24 cellular contexts compared by ENCODE assay signal in the genomic region with DNA sequence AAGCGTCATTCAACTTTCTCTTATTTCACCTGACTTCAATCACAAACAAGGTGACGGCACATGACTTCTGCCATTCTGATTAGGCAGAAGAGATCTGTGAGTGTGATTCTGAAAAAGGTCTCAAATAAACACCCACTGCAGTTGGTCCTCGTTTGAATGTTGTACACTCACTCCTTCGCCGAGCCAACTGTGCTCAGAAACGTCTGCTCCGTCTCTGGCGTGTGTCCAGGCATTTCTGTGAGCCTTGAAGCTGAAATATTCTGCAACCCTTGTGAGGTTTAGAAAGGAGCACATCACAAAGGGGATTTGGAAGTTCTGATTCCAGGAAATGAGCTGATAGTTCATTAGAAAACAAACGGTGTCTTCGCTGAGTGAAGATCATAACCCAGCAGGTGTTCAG.
DNase-seq lines count a peak whose midpoint lies in the region; ATAC-seq and TF ChIP-seq lines count a peak whose summit lies in the region.
"Had no signal": no experiment of that assay in that cellular context is flagged by ENCODE, and none has a peak within 500 bp of the region (broad histone marks: within the 10 kb centered on the region; RNA-seq: fewer than 3 reads in every experiment).

No MANE protein-coding gene starts in this region.

- peak overlapping the region; percentile 54 for H2AFZ ChIP-seq in neuronal stem cell (ENCODE audit: low read length)
- H2AFZ ChIP-seq: hepatocyte had no signal

- H3K4me3 ChIP-seq in dorsolateral prefrontal cortex (no peak overlapping the region), neuronal stem cell (ENCODE audit: low read length in 2 of 2) (no peak overlapping the region)
- H3K4me3 ChIP-seq: hepatocyte, smooth muscle cell, upper lobe of right lung had no signal

- H3K4me1 Mint-ChIP-seq in activated T-cell treated with anti-CD3 and anti-CD28 coated beads, Interleukin-2, amount 50 U/mL, for 72 hours (ENCODE audit: low read depth): no peaks in the 10 kb centered on the region
- H3K4me1 Mint-ChIP-seq: naive thymus-derived CD4-positive, alpha-beta T cell; stimulated activated naive CD8-positive, alpha-beta T cell treated with anti-CD3 and anti-CD28 coated beads, Interleukin-15, amount 100 ng/mL, for 72 hours had no signal

- no peak overlapping the region for H2BK15ac ChIP-seq in neuronal stem cell (ENCODE audit: low read length)

- no peaks in the 10 kb centered on the region for H3K27me3 Mint-ChIP-seq in activated T-cell treated with anti-CD3 and anti-CD28 coated beads, Interleukin-2, amount 50 U/mL, for 72 hours (ENCODE audit: low read depth)
- H3K27me3 Mint-ChIP-seq: progenitor cell of endocrine pancreas; stimulated activated naive CD8-positive, alpha-beta T cell treated with anti-CD3 and anti-CD28 coated beads, Interleukin-15, amount 100 ng/mL, for 72 hours had no signal

- no peaks in the 10 kb centered on the region for H3K9me3 Mint-ChIP-seq in activated T-cell treated with anti-CD3 and anti-CD28 coated beads, Interleukin-2, amount 50 U/mL, for 72 hours

- peaks cover 6 to 16% of the 10 kb centered on the region in 2 donors for H3K4me1 ChIP-seq in neuronal stem cell (ENCODE audit: control insufficient read depth in 2 of 2, insufficient read depth in 1 of 2, low read depth in 1 of 2, low read length in 2 of 2)
- H3K4me1 ChIP-seq: BE2C, upper lobe of right lung had no signal

- no peak overlapping the region for H3K18ac ChIP-seq in neuronal stem cell (ENCODE audit: low read length)

- no peak overlapping the region for H3K4ac ChIP-seq in neuronal stem cell (ENCODE audit: low read length)

- TF ChIP-seq CTCF in dorsolateral prefrontal cortex (IDR thresholded peaks at IDR 0.05 in 54 of 56, conservative IDR thresholded peaks at IDR 0.05 in 2 of 56; ENCODE audit: low read depth in 1 of 56, partially characterized antibody in 56 of 56): no peak

- no peak overlapping the region for H3K4me3 Mint-ChIP-seq in activated T-cell treated with anti-CD3 and anti-CD28 coated beads, Interleukin-2, amount 50 U/mL, for 72 hours
- H3K4me3 Mint-ChIP-seq: activated naive CD8-positive, alpha-beta T cell; naive thymus-derived CD4-positive, alpha-beta T cell; stimulated activated naive CD8-positive, alpha-beta T cell treated with anti-CD3 and anti-CD28 coated beads, Interleukin-15, amount 100 ng/mL, for 72 hours had no signal

- no peak overlapping the region for H3K27ac Mint-ChIP-seq in activated T-cell treated with anti-CD3 and anti-CD28 coated beads, Interleukin-2, amount 50 U/mL, for 72 hours
- H3K27ac Mint-ChIP-seq: activated naive CD8-positive, alpha-beta T cell; naive thymus-derived CD4-positive, alpha-beta T cell; progenitor cell of endocrine pancreas; stimulated activated naive CD8-positive, alpha-beta T cell treated with anti-CD3 and anti-CD28 coated beads, Interleukin-15, amount 100 ng/mL, for 72 hours had no signal

- no peak overlapping the region for H3K9ac ChIP-seq in neuronal stem cell (ENCODE audit: low read depth, low read length, poor library complexity)
- H3K9ac ChIP-seq: SK-N-SH had no signal

- H2BK120ac ChIP-seq in neuronal stem cell (ENCODE audit: low read depth, low read length): no peak overlapping the region

- ATAC-seq in activated T-cell treated with anti-CD3 and anti-CD28 coated beads, Interleukin-2, amount 50 U/mL, for 72 hours (replicated peaks in 1 of 2): no peak
- ATAC-seq: naive thymus-derived CD4-positive, alpha-beta T cell; PC-3; stimulated activated naive CD8-positive, alpha-beta T cell treated with anti-CD3 and anti-CD28 coated beads, Interleukin-15, amount 100 ng/mL, for 72 hours; upper lobe of right lung had no signal

- H4K8ac ChIP-seq in neuronal stem cell (ENCODE audit: low read depth, low read length): no peak overlapping the region

- peak; percentile 41 for DNase-seq in NCI-H1092 treated with DMSO at 0.1 percent for 48 hours (lab: John Stamatoyannopoulos, UW)
- DNase-seq in NCI-H1092 (lab: John Stamatoyannopoulos, UW): no peak
- peak; percentile 8 to 73 (median 50) for DNase-seq in dorsolateral prefrontal cortex
- DNase-seq in neuronal stem cell (ENCODE audit: low spot score): no peak
- no peak for DNase-seq in D341Med (ENCODE audit: low spot score)
- no peak for DNase-seq in activated T-cell treated with anti-CD3 and anti-CD28 coated beads, Interleukin-2, amount 50 U/mL, for 72 hours
- DNase-seq in hepatic stellate cell (ENCODE audit: low spot score): no peak
- DNase-seq: 8988T; BE2C; GDM1; HCEC 1CT; islet precursor cell; naive thymus-derived CD4-positive, alpha-beta T cell; PC-3; SK-N-SH; stimulated activated CD4-positive, alpha-beta T cell treated with anti-CD3 and anti-CD28 coated beads, Interleukin-4, amount 100 ng/mL, for 1 hour; stimulated activated naive CD8-positive, alpha-beta T cell treated with anti-CD3 and anti-CD28 coated beads, Interleukin-15, amount 100 ng/mL, for 72 hours; T-helper 9 cell; upper lobe of right lung had no signal

- H3K27ac ChIP-seq in KOPT-K1 (ENCODE audit: low read depth, low read length, poor library complexity, severe bottlenecking) (peak overlapping the region; percentile 56), dorsolateral prefrontal cortex (no peak overlapping the region), neuronal stem cell (replicated peaks; ENCODE audit: low read length) (no peak overlapping the region)
- H3K27ac ChIP-seq: hepatocyte, upper lobe of right lung had no signal

- H3K27me3 ChIP-seq in dorsolateral prefrontal cortex (peaks cover 0 to 16% (median 0%) of the 10 kb centered on the region in 45 donors), neuronal stem cell (ENCODE audit: control insufficient read depth in 3 of 3, insufficient read depth in 3 of 3, low read depth in 1 of 3, low read length in 3 of 3) (no peaks in the 10 kb centered on the region)
- H3K27me3 ChIP-seq: BE2C, hepatocyte, upper lobe of right lung had no signal

- no peak overlapping the region for H4K91ac ChIP-seq in neuronal stem cell (ENCODE audit: low read depth, low read length, poor library complexity)

- no peaks in the 10 kb centered on the region for H3K36me3 ChIP-seq in KOPT-K1 (ENCODE audit: insufficient read depth, low read length)
- H3K36me3 ChIP-seq in neuronal stem cell (replicated peaks in 1 of 2; ENCODE audit: control insufficient read depth in 2 of 2, insufficient read depth in 2 of 2, low read length in 2 of 2): no peaks in the 10 kb centered on the region
- H3K36me3 ChIP-seq: BE2C, upper lobe of right lung had no signal

- no peaks in the 10 kb centered on the region for H3K36me3 Mint-ChIP-seq in activated T-cell treated with anti-CD3 and anti-CD28 coated beads, Interleukin-2, amount 50 U/mL, for 72 hours (ENCODE audit: insufficient read depth in 2 of 2)
- H3K36me3 Mint-ChIP-seq: activated naive CD8-positive, alpha-beta T cell; naive thymus-derived CD4-positive, alpha-beta T cell had no signal

- WGBS in neuronal stem cell (ENCODE audit: extremely low coverage in 2 of 2, insufficient read length in 2 of 2, insufficient replicate concordance in 1 of 2), 2 donors: no CpG with 5 or more reads among the region's 10 CpGs

- no peak overlapping the region for H3K14ac ChIP-seq in neuronal stem cell (ENCODE audit: low read length)

- no peak overlapping the region for H3K23ac ChIP-seq in neuronal stem cell (ENCODE audit: low read depth, low read length, poor library complexity)

- H2BK5ac ChIP-seq in neuronal stem cell (ENCODE audit: low read length): no peak overlapping the region

- H3K9me3 ChIP-seq in KOPT-K1 (ENCODE audit: insufficient read depth, low read length, poor library complexity, severe bottlenecking) (no peaks in the 10 kb centered on the region), neuronal stem cell (replicated peaks in 1 of 2; ENCODE audit: control insufficient read depth in 2 of 2, insufficient read depth in 1 of 2, low read depth in 1 of 2, low read length in 2 of 2) (no peaks in the 10 kb centered on the region)
- H3K9me3 ChIP-seq: BE2C, SK-N-SH, upper lobe of right lung had no signal

- H3K79me1 ChIP-seq in neuronal stem cell (ENCODE audit: low read depth, low read length): no peaks in the 10 kb centered on the region

- no peak overlapping the region for H2BK12ac ChIP-seq in neuronal stem cell (ENCODE audit: low read length)

- H2AK5ac ChIP-seq in neuronal stem cell (ENCODE audit: low read depth, low read length): no peak overlapping the region

- intact Hi-C loops in dorsolateral prefrontal cortex (cut with DNase I): no loop called here

- no peak overlapping the region for H3K4me2 ChIP-seq in neuronal stem cell (ENCODE audit: insufficient read depth, low read length, poor library complexity, severe bottlenecking)
- H3K4me2 ChIP-seq: hepatocyte, SK-N-SH, smooth muscle cell had no signal

Comparison
In these comparisons a context has a peak if more than half of its experiments do, and no peak if none do; other contexts are left out.
1. DNase-seq: peak in NCI-H1092 treated with DMSO at 0.1 percent for 48 hours (single experiment) and dorsolateral prefrontal cortex (10 of 10); none in NCI-H1092 (single experiment), neuronal stem cell (single experiment), D341Med (single experiment), activated T-cell treated with anti-CD3 and anti-CD28 coated beads, Interleukin-2, amount 50 U/mL, for 72 hours (0 of 2) and hepatic stellate cell (single experiment).